ENCODE assay signal across 1 cellular context in genomic region chr4:143046454-143046853, GRCh38.
TF ChIP-seq lines count a peak whose summit lies in the region.

No MANE protein-coding gene starts in this region.

TF ChIP-seq in HepG2, 621 proteins besides CTCF, POLR2A, EP300 and RAD21 (continued from another document):
- TF ChIP-seq, protein P1, sequence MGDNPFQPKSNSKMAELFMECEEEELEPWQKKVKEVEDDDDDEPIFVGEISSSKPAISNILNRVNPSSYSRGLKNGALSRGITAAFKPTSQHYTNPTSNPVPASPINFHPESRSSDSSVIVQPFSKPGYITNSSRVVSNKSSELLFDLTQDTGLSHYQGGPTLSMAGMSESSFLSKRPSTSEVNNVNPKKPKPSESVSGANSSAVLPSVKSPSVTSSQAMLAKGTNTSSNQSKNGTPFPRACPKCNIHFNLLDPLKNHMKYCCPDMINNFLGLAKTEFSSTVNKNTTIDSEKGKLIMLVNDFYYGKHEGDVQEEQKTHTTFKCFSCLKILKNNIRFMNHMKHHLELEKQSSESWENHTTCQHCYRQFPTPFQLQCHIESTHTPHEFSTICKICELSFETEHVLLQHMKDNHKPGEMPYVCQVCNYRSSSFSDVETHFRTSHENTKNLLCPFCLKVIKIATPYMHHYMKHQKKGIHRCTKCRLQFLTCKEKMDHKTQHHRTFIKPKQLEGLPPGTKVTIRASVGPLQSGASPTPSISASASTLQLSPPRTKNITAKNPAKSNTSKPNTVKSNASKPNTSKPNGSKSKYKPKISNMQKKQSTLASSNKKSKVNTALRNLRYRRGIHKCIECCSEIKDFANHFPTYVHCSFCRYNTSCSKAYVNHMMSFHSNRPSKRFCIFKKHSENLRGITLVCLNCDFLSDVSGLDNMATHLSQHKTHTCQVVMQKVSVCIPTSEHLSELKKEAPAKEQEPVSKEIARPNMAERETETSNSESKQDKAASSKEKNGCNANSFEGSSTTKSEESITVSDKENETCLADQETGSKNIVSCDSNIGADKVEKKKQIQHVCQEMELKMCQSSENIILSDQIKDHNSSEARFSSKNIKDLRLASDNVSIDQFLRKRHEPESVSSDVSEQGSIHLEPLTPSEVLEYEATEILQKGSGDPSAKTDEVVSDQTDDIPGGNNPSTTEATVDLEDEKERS (CRISPR knock-in tag; IDR thresholded peaks at IDR 0.05): no peak
- no peak for TF ChIP-seq ZNF207 (IDR thresholded peaks at IDR 0.05; ENCODE audit: borderline replicate concordance)
- no peak for TF ChIP-seq TCF7 (IDR thresholded peaks at IDR 0.05; ENCODE audit: low read depth)
- no peak for TF ChIP-seq EHMT2 (IDR thresholded peaks at IDR 0.05; ENCODE audit: borderline replicate concordance, low read depth, low read length)
- no peak for TF ChIP-seq ZNF7 (CRISPR knock-in tag; IDR thresholded peaks at IDR 0.05)
- TF ChIP-seq ZNF572 (CRISPR knock-in tag; IDR thresholded peaks at IDR 0.05): no peak
- no peak for TF ChIP-seq MTERF4 (CRISPR knock-in tag; IDR thresholded peaks at IDR 0.05)
- no peak for TF ChIP-seq ZNF3 (CRISPR knock-in tag; IDR thresholded peaks at IDR 0.05)
- TF ChIP-seq, protein P2, sequence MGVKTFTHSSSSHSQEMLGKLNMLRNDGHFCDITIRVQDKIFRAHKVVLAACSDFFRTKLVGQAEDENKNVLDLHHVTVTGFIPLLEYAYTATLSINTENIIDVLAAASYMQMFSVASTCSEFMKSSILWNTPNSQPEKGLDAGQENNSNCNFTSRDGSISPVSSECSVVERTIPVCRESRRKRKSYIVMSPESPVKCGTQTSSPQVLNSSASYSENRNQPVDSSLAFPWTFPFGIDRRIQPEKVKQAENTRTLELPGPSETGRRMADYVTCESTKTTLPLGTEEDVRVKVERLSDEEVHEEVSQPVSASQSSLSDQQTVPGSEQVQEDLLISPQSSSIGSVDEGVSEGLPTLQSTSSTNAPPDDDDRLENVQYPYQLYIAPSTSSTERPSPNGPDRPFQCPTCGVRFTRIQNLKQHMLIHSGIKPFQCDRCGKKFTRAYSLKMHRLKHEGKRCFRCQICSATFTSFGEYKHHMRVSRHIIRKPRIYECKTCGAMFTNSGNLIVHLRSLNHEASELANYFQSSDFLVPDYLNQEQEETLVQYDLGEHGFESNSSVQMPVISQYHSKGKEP (CRISPR knock-in tag; IDR thresholded peaks at IDR 0.05): no peak
- no peak for TF ChIP-seq NFE2 (CRISPR knock-in tag; IDR thresholded peaks at IDR 0.05)
- no peak for TF ChIP-seq SOX13 (IDR thresholded peaks at IDR 0.05)
- no peak for TF ChIP-seq SOX13 (CRISPR knock-in tag; conservative IDR thresholded peaks at IDR 0.05 in 1 of 2, IDR thresholded peaks at IDR 0.05 in 1 of 2)
- TF ChIP-seq ZSCAN29 (CRISPR knock-in tag; conservative IDR thresholded peaks at IDR 0.05): no peak
- TF ChIP-seq ZNF253 (CRISPR knock-in tag; IDR thresholded peaks at IDR 0.05; ENCODE audit: borderline replicate concordance): no peak
- no peak for TF ChIP-seq ZNF615 (CRISPR knock-in tag; IDR thresholded peaks at IDR 0.05; ENCODE audit: borderline replicate concordance)
